Comparison of ENCODE assay signal across 13 cellular contexts in genomic region chr11:72875736-72876135, GRCh38.
DNase-seq lines count a peak whose midpoint lies in the region; ATAC-seq, FAIRE-seq and TF ChIP-seq lines count a peak whose summit lies in the region.
"Had no signal": no experiment of that assay in that cellular context is flagged by ENCODE, and none has a peak within 500 bp of the region (broad histone marks: within the 10 kb centered on the region; RNA-seq: fewer than 3 reads in every experiment).

No MANE protein-coding gene starts in this region.

- CTCF ChIA-PET in activated B cell treated with CpG ODN at 0.5 μM for 24 hours (lab: Charles Lee), result no interaction called here

- H3K27me3 Mint-ChIP-seq in activated B cell treated with CpG ODN at 0.5 μM for 24 hours, result no peaks in the 10 kb centered on the region

- DNase-seq in GM12892 (ENCODE audit: insufficient read length) (no peak), activated B cell treated with CpG ODN at 0.5 μM for 24 hours (no peak), osteoblast (ENCODE audit: insufficient read length, low spot score, missing footprints) (peak; percentile 8), vagina (ENCODE audit: extremely low spot score in 2 of 2) (no peak), midbrain (lab: John Stamatoyannopoulos, UW) (no peak)
- DNase-seq: DMS 273 treated with DMSO at 0.1 percent for 48 hours, IMR-90, KG1 had no signal

- TF ChIP-seq CTCF in activated B cell treated with CpG ODN at 0.5 μM for 24 hours (IDR thresholded peaks at IDR 0.05), result no peak
- no peak for TF ChIP-seq CTCF in osteoblast (IDR thresholded peaks at IDR 0.05; ENCODE audit: extremely low read depth, low read depth, low read length)
- no peak for TF ChIP-seq CTCF in vagina (IDR thresholded peaks at IDR 0.05)

- H3K79me2 ChIP-seq in osteoblast (ENCODE audit: insufficient read depth, low read length), result peaks cover under 1% of the 10 kb centered on the region

- H2AFZ ChIP-seq in osteoblast (ENCODE audit: low read length), result no peak overlapping the region

- no peaks in the 10 kb centered on the region for H3K9me3 Mint-ChIP-seq in activated B cell treated with CpG ODN at 0.5 μM for 24 hours

- H3K4me1 ChIP-seq in osteoblast (ENCODE audit: insufficient read depth, low read length), result peaks cover 5% of the 10 kb centered on the region
- no peaks in the 10 kb centered on the region for H3K4me1 ChIP-seq in vagina
- H3K4me1 ChIP-seq: A549 had no signal

- H3K4me2 ChIP-seq in osteoblast (ENCODE audit: insufficient read depth, low read length), result no peak overlapping the region
- H3K4me2 ChIP-seq: A549 had no signal

- H3K4me3 ChIP-seq in osteoblast (ENCODE audit: insufficient read depth, low read length), result no peak overlapping the region
- H3K4me3 ChIP-seq in vagina, result no peak overlapping the region
- H3K4me3 ChIP-seq: A549 had no signal

- peak; percentile 68 for FAIRE-seq in GM12892 (lab: Jason Lieb, UNC)
- FAIRE-seq: A549, H54 had no signal

- POLR2A ChIA-PET in activated B cell treated with CpG ODN at 0.5 μM for 24 hours (lab: Charles Lee), result no interaction called here

- no peak overlapping the region for H3K4me3 Mint-ChIP-seq in activated B cell treated with CpG ODN at 0.5 μM for 24 hours
- H3K4me3 Mint-ChIP-seq: CD14-positive monocyte had no signal

- H4K20me1 ChIP-seq in osteoblast (ENCODE audit: insufficient read depth, low read length), result peaks cover under 1% of the 10 kb centered on the region

- H3K9me3 ChIP-seq in osteoblast (ENCODE audit: low read depth, low read length) (no peaks in the 10 kb centered on the region), vagina (no peaks in the 10 kb centered on the region)
- H3K9me3 ChIP-seq: A549 had no signal

- H3K27me3 ChIP-seq in osteoblast (ENCODE audit: insufficient read depth, low read length) (no peaks in the 10 kb centered on the region), vagina (no peaks in the 10 kb centered on the region)

- H3K27ac Mint-ChIP-seq in activated B cell treated with CpG ODN at 0.5 μM for 24 hours, result peak overlapping the region; percentile 69

- peaks cover 14% of the 10 kb centered on the region for H3K4me1 Mint-ChIP-seq in activated B cell treated with CpG ODN at 0.5 μM for 24 hours
- H3K4me1 Mint-ChIP-seq: CD14-positive monocyte had no signal

- H3K36me3 Mint-ChIP-seq in activated B cell treated with CpG ODN at 0.5 μM for 24 hours (ENCODE audit: low read depth), result peaks cover 69% of the 10 kb centered on the region

- intact Hi-C loops in activated B cell treated with CpG ODN at 0.5 μM for 24 hours (cut with micrococcal nuclease), result no loop called here
- intact Hi-C loops in vagina (cut with DNase I), result loop anchor here (5.0 kb wide), 1 partner anchor 537 kb away; no protein-coding TSS in a partner anchor

- H3K27ac ChIP-seq in osteoblast (ENCODE audit: low read depth, low read length) (no peak overlapping the region), vagina (no peak overlapping the region)
- H3K27ac ChIP-seq: A549 had no signal

- ATAC-seq in activated B cell treated with CpG ODN at 0.5 μM for 24 hours (ENCODE audit: low read depth), result no peak
- no peak for ATAC-seq in activated CD4-positive, CD25-positive, alpha-beta regulatory T cell treated with anti-CD3 and anti-CD28 coated beads, Interleukin-2, amount 50 U/mL, for 24 hours
- ATAC-seq: A549, HCT116 had no signal

- H3K36me3 ChIP-seq in osteoblast (ENCODE audit: insufficient read depth, low read length), result peaks cover 7% of the 10 kb centered on the region
- H3K36me3 ChIP-seq in vagina, result no peaks in the 10 kb centered on the region

- TF ChIP-seq POLR2A in GM12892 (IDR thresholded peaks at IDR 0.05; ENCODE audit: low read depth, low read length) (no peak), vagina (IDR thresholded peaks at IDR 0.05) (no peak)
